Comparison of ENCODE assay signal across 10 cellular contexts in genomic region chr10:78688945-78689935, GRCh38.
A peak's percentile ranks its signal among the peaks of the same experiment; 100 is the strongest.
DNase-seq lines count a peak whose midpoint lies in the region; ATAC-seq and TF ChIP-seq lines count a peak whose summit lies in the region.
"Had no signal": no experiment of that assay in that cellular context is flagged by ENCODE, and none has a peak within 500 bp of the region (broad histone marks: within the 10 kb centered on the region; RNA-seq: fewer than 3 reads in every experiment).

No MANE protein-coding gene starts in this region.

- peaks cover 16% of the 10 kb centered on the region for H3K4me1 Mint-ChIP-seq in progenitor cell of endocrine pancreas (ENCODE audit: low read depth)

- TF ChIP-seq CTCF in progenitor cell of endocrine pancreas (IDR thresholded peaks at IDR 0.05; ENCODE audit: unreplicated experiment) = no peak

- H3K9me3 ChIP-seq in aorta (ENCODE audit: control insufficient read depth, low read length) = no peaks in the 10 kb centered on the region
- H3K9me3 ChIP-seq: SJCRH30 had no signal

- H3K4me3 ChIP-seq in aorta (ENCODE audit: low read length in 2 of 2) = no peak overlapping the region
- H3K4me3 ChIP-seq: SJCRH30 had no signal

- H3K27ac Mint-ChIP-seq in progenitor cell of endocrine pancreas = no peak overlapping the region

- intact Hi-C loops in aorta (cut with DNase I) = no loop called here

- no peaks in the 10 kb centered on the region for H3K36me3 ChIP-seq in aorta (ENCODE audit: control insufficient read depth in 1 of 2, insufficient read depth in 2 of 2, low read length in 1 of 2)
- H3K36me3 ChIP-seq: SJCRH30 had no signal

- WGBS in aorta, 2 donors = 6 to 10% methylated on average over 15 of the region's 15 CpGs

- H3K4me1 ChIP-seq in aorta (ENCODE audit: control insufficient read depth in 1 of 2, insufficient read depth in 2 of 2, low read length in 2 of 2) = peaks cover 0 to 2% of the 10 kb centered on the region in 2 donors
- H3K4me1 ChIP-seq: SJCRH30 had no signal

- H3K27ac ChIP-seq in caudate nucleus (ENCODE audit: low read depth, low read length) (peak overlapping the region; percentile 89), aorta (ENCODE audit: low read depth in 1 of 2, low read length in 2 of 2) (peak overlapping the region in 1 of 2 donors; percentile 68)
- H3K27ac ChIP-seq: SJCRH30 had no signal

- H3K36me3 Mint-ChIP-seq in progenitor cell of endocrine pancreas (ENCODE audit: insufficient read depth) = no peaks in the 10 kb centered on the region

- no peak overlapping the region for H3K4me3 Mint-ChIP-seq in progenitor cell of endocrine pancreas (ENCODE audit: low read depth)

- H3K9me3 Mint-ChIP-seq in progenitor cell of endocrine pancreas (ENCODE audit: low read depth) = no peaks in the 10 kb centered on the region

- DNase-seq in NCI-H82 (lab: John Stamatoyannopoulos, UW) = peak; percentile 36
- no peak for DNase-seq in NCI-H82 treated with DMSO at 0.1 percent for 48 hours (lab: John Stamatoyannopoulos, UW; ENCODE audit: unreplicated experiment)
- peak in 48 of 61 donors; percentile 14 to 81 (median 50) for DNase-seq in caudate nucleus (lab: John Stamatoyannopoulos, UW)
- peak; percentile 34 for DNase-seq in midbrain (lab: John Stamatoyannopoulos, UW)
- DNase-seq in aorta = peak; percentile 77 to 86
- no peak for DNase-seq in progenitor cell of endocrine pancreas (ENCODE audit: low spot score, unreplicated experiment)
- no peak for DNase-seq in EL
- DNase-seq: activated T-cell treated with anti-CD3 and anti-CD28 coated beads for 4 hours had no signal

- ATAC-seq in aorta (ENCODE audit: low FRiP score) = peak; percentile 84
- no peak for ATAC-seq in HG02588 (IDR thresholded peaks at IDR 0.05; ENCODE audit: unreplicated experiment)

- H3K27me3 ChIP-seq in aorta (ENCODE audit: control insufficient read depth in 1 of 2, insufficient read depth in 2 of 2, low read length in 1 of 2) = no peaks in the 10 kb centered on the region
- H3K27me3 ChIP-seq: SJCRH30 had no signal

- peaks cover 3% of the 10 kb centered on the region for H3K27me3 Mint-ChIP-seq in progenitor cell of endocrine pancreas

Comparison
In these comparisons a context has a peak if more than half of its experiments do, and no peak if none do; other contexts are left out.
1. DNase-seq: peak in NCI-H82 (single experiment), caudate nucleus (48 of 61), midbrain (single experiment) and aorta (2 of 2); none in NCI-H82 treated with DMSO at 0.1 percent for 48 hours (single experiment), progenitor cell of endocrine pancreas (single experiment) and EL (single experiment).